ENCODE assay signal across 8 cellular contexts in genomic region chr2:45643095-45643494, GRCh38. TPM values are rescaled to one million over a fixed set of nuclear protein-coding genes. Genes with fewer than 3 reads are reported as not detected.
A peak's percentile ranks its signal among the peaks of the same experiment; 100 is the strongest.
DNase-seq lines count a peak whose midpoint lies in the region; ATAC-seq and TF ChIP-seq lines count a peak whose summit lies in the region.

No MANE protein-coding gene starts in this region.

- no peak for TF ChIP-seq CTCF in brain (conservative IDR thresholded peaks at IDR 0.05)

- no peaks in the 10 kb centered on the region for H3K79me2 ChIP-seq in ACC112 (ENCODE audit: control insufficient read depth, insufficient read depth, low read length, unreplicated experiment)

- no peaks in the 10 kb centered on the region for H3K36me3 ChIP-seq in ACC112 (ENCODE audit: insufficient read depth, low read length)

- no peak overlapping the region for H3K27ac Mint-ChIP-seq in brain
- H3K27ac Mint-ChIP-seq in memory B cell, result peak overlapping the region; percentile 48

- H3K4me1 ChIP-seq in ACC112 (ENCODE audit: control insufficient read depth, insufficient read depth, low read length, unreplicated experiment), result no peaks in the 10 kb centered on the region

- H3K36me3 Mint-ChIP-seq in brain (no peaks in the 10 kb centered on the region), memory B cell (no peaks in the 10 kb centered on the region)

- no peaks in the 10 kb centered on the region for H3K9me3 Mint-ChIP-seq in brain
- H3K9me3 Mint-ChIP-seq in memory B cell, result no peaks in the 10 kb centered on the region

- H3K4me3 ChIP-seq in ACC112 (ENCODE audit: low read depth, low read length), result peak overlapping the region; percentile 85

- peak overlapping the region; percentile 68 to 82 (median 78) for H3K4me3 Mint-ChIP-seq in brain
- H3K4me3 Mint-ChIP-seq in memory B cell, result peak overlapping the region; percentile 73

- peak overlapping the region; percentile 97 for H2AFZ ChIP-seq in ACC112 (ENCODE audit: low read length, unreplicated experiment)

- H3K4me1 Mint-ChIP-seq in brain (peaks cover 17% of the 10 kb centered on the region), memory B cell (peaks cover 9% of the 10 kb centered on the region)

- H3K27ac ChIP-seq in ACC112 (ENCODE audit: low read depth, low read length), result no peak overlapping the region

- H3K27me3 Mint-ChIP-seq in brain (peaks cover 53% of the 10 kb centered on the region), memory B cell (peaks cover 7% of the 10 kb centered on the region)

- no peaks in the 10 kb centered on the region for H3K27me3 ChIP-seq in ACC112 (ENCODE audit: insufficient read depth, low read length)

- DNase-seq in memory B cell (ENCODE audit: low spot score in 2 of 2) (no peak), NCI-H748 treated with DMSO at 0.1 percent for 48 hours (lab: John Stamatoyannopoulos, UW) (no peak)
- no peak for DNase-seq in stimulated activated naive CD4-positive, alpha-beta T cell treated with Interleukin-2 at 50 U/mL for 16 hours (lab: John Stamatoyannopoulos, UW)

- ATAC-seq in HG02798 (IDR thresholded peaks at IDR 0.05; ENCODE audit: poor library complexity, unreplicated experiment) (peak; percentile 14), memory B cell (ENCODE audit: low read depth) (peak; percentile 9), esophagus mucosa (no peak), HG03460 (IDR thresholded peaks at IDR 0.05; ENCODE audit: unreplicated experiment) (no peak)

RNA-seq across cellular contexts. Expression of gene PRKCE, which starts 8.4 kb away (rescaled TPM):
- 6.0 TPM for polyA plus RNA-seq in brain (ENCODE audit: insufficient read depth, low read depth, low replicate concordance)
- total RNA-seq in esophagus mucosa, result 13.1 TPM

RNA-seq across cellular contexts. Expression of gene SRBD1, which starts 32.0 kb away (rescaled TPM):
- polyA plus RNA-seq in brain (ENCODE audit: insufficient read depth, low read depth, low replicate concordance), result 5.9 TPM
- 9.2 TPM for total RNA-seq in esophagus mucosa

Comparison
In these comparisons a context has a peak if more than half of its experiments do, and no peak if none do; other contexts are left out.
1. ATAC-seq: peak in HG02798 (single experiment) and memory B cell (single experiment); none in esophagus mucosa (single experiment) and HG03460 (single experiment).